ENCODE assay signal across 34 cellular contexts in the genomic region with DNA sequence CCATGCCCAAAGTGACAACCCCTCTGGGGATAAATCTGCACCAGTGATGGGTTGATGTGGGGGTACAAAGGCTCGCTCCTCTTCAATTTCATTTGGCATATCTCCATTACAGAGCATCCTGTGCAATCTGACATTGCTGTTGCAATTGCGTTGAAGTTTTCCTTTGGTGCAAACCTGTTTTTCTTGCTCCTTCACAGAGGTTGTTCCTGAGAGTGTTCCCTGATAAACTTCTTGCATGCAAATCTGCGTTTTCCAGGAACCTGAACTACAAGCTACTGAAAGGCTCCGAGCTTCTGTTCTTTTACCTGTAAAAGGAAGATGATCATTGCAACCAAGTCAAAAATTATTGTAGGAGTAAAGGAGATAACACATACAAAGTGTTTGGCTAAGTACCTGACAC. TPM values are rescaled to one million over a fixed set of nuclear protein-coding genes. Genes with fewer than 3 reads are reported as not detected.
"Had no signal": no experiment of that assay in that cellular context is flagged by ENCODE, and none has a peak within 500 bp of the region (broad histone marks: within the 10 kb centered on the region; RNA-seq: fewer than 3 reads in every experiment).

No MANE protein-coding gene starts in this region.

- H3K9ac ChIP-seq: SK-N-SH had no signal

- ATAC-seq: activated CD8-positive, alpha-beta T cell treated with anti-CD3 and anti-CD28 coated beads for 36 hours; activated naive CD4-positive, alpha-beta T cell treated with anti-CD3 and anti-CD28 coated beads, Interleukin-2, amount 50 U/mL, for 72 hours; body of pancreas; Right ventricle myocardium inferior had no signal

- H3K4me3 ChIP-seq: adrenal gland, body of pancreas, Peyer's patch, SJSA1 had no signal

- H3K4me2 ChIP-seq: SK-N-SH had no signal

- H3K27ac ChIP-seq: adrenal gland, body of pancreas, Peyer's patch, RWPE1, SJSA1 had no signal

- H3K9me3 ChIP-seq: adrenal gland, body of pancreas, Peyer's patch, SJSA1, SK-N-SH had no signal

- H3K36me3 ChIP-seq: adrenal gland, Peyer's patch, SJSA1 had no signal

- DNase-seq: activated CD4-positive, alpha-beta T cell treated with anti-CD3 and anti-CD28 coated beads, Interleukin-2, amount 10 ng/mL, durations not matched to agents 24 days and 14 days; activated CD4-positive, alpha-beta T cell treated with anti-CD3 and anti-CD28 coated beads, Interleukin-2, amount 50 U/mL, for 4 hours; activated CD8-positive, alpha-beta T cell treated with anti-CD3 and anti-CD28 coated beads for 36 hours; activated gamma-delta T cell treated with Interleukin-2 at 50 U/mL for 16 hours; activated naive CD4-positive, alpha-beta T cell treated with anti-CD3 and anti-CD28 coated beads for 36 hours; activated T-cell treated with anti-CD3 and anti-CD28 coated beads, Interleukin-2, amount 50 U/mL, for 24 hours; adrenal gland; body of pancreas; central memory CD4-positive, alpha-beta T cell; Karpas-422; KBM-7; NCI-H1105; NCI-H1417 treated with DMSO at 0.1 percent for 48 hours; NCI-H187 treated with DMSO at 0.1 percent for 48 hours; NCI-H2081; NCI-H2171 treated with DMSO at 0.1 percent for 48 hours; NCI-H2227 treated with DMSO at 0.1 percent for 48 hours; NCI-H446 treated with DMSO at 0.1 percent for 48 hours; NCI-H524; NCI-H69; Peyer's patch; SK-N-SH; SW 1271; T-helper 1 cell; T-helper 2 cell; T1000 had no signal

- H3K27me3 ChIP-seq: body of pancreas, Peyer's patch had no signal

- H3K4me1 ChIP-seq: adrenal gland, body of pancreas, Peyer's patch, SJSA1 had no signal

RNA-seq across cellular contexts. Expression of gene SERPINA11, which starts 26.1 kb away (rescaled TPM):
- total RNA-seq: activated CD4-positive, alpha-beta T cell treated with anti-CD3 and anti-CD28 coated beads, Interleukin-2, amount 10 ng/mL, durations not matched to agents 24 days and 14 days; activated CD8-positive, alpha-beta memory T cell treated with anti-CD3 and anti-CD28 coated beads for 36 hours; activated CD8-positive, alpha-beta T cell treated with anti-CD3 and anti-CD28 coated beads for 36 hours; activated naive CD4-positive, alpha-beta T cell treated with anti-CD3 and anti-CD28 coated beads for 36 hours; activated naive CD4-positive, alpha-beta T cell treated with anti-CD3 and anti-CD28 coated beads, Interleukin-2, amount 50 U/mL, for 72 hours; adrenal gland; body of pancreas; MCF 10A; Right ventricle myocardium inferior; SJSA1 had no signal
- polyA plus RNA-seq: adrenal gland, IgD-negative memory B cell, SK-N-SH had no signal

RNA-seq across cellular contexts. Expression of gene SERPINA9, which starts 49.5 kb away (rescaled TPM):
- total RNA-seq: activated CD4-positive, alpha-beta T cell treated with anti-CD3 and anti-CD28 coated beads, Interleukin-2, amount 10 ng/mL, durations not matched to agents 24 days and 14 days; activated CD8-positive, alpha-beta memory T cell treated with anti-CD3 and anti-CD28 coated beads for 36 hours; activated CD8-positive, alpha-beta T cell treated with anti-CD3 and anti-CD28 coated beads for 36 hours; activated naive CD4-positive, alpha-beta T cell treated with anti-CD3 and anti-CD28 coated beads for 36 hours; activated naive CD4-positive, alpha-beta T cell treated with anti-CD3 and anti-CD28 coated beads, Interleukin-2, amount 50 U/mL, for 72 hours; adrenal gland; astrocyte; body of pancreas; MCF 10A; Right ventricle myocardium inferior; SJSA1 had no signal
- polyA plus RNA-seq: adrenal gland, SK-N-SH had no signal
